Comparison of ENCODE assay signal across 18 cellular contexts in genomic region chr2:25957743-25958142, GRCh38. TPM values are rescaled to one million over a fixed set of nuclear protein-coding genes. Genes with fewer than 3 reads are reported as not detected.
DNase-seq lines count a peak whose midpoint lies in the region; ATAC-seq, FAIRE-seq and TF ChIP-seq lines count a peak whose summit lies in the region.
"Had no signal": no experiment of that assay in that cellular context is flagged by ENCODE, and none has a peak within 500 bp of the region (broad histone marks: within the 10 kb centered on the region; RNA-seq: fewer than 3 reads in every experiment).

No MANE protein-coding gene starts in this region.

- H3K79me1 ChIP-seq in IMR-90 (ENCODE audit: low read depth in 1 of 2, low read length in 2 of 2), result peaks cover 0 to 7% of the 10 kb centered on the region in 2 experiments; a peak in 2 of 4 replicates

- no peak for FAIRE-seq in A549 (lab: Jason Lieb, UNC)
- FAIRE-seq: GM19239, HTR-8/SVneo had no signal

- H3K27ac ChIP-seq in A549 (peak overlapping the region in 1 of 2 experiments; percentile 44; a peak in 3 of 6 replicates), IMR-90 (ENCODE audit: insufficient read depth, low read length) (no peak overlapping the region)
- H3K27ac ChIP-seq: C4-2B had no signal

- in situ Hi-C loops in IMR-90 (cut with MboI; ENCODE audit: low sequenced_read_pairs), result loop anchor here (25.0 kb wide), 1 partner anchor 380 kb away; the partner anchor contains the start of genes ADGRF3 and SELENOI

- H3K4me3 Mint-ChIP-seq in endothelial cell (ENCODE audit: unreplicated experiment), result peak overlapping the region; percentile 37
- H3K4me3 Mint-ChIP-seq in activated naive CD4-positive, alpha-beta T cell treated with anti-CD3 and anti-CD28 coated beads, Interleukin-2, amount 10 ng/mL, durations not matched to agents 7 days and 5 days, result no peak overlapping the region
- H3K4me3 Mint-ChIP-seq: CD8-positive, alpha-beta T cell; HFFc6 had no signal

- dilution Hi-C loops in IMR-90 (cut with HindIII; ENCODE audit: low sequenced_read_pairs, unreplicated experiment), result no loop called here

- no peak overlapping the region for H4K8ac ChIP-seq in IMR-90 (ENCODE audit: low read depth in 2 of 2, low read length in 2 of 2)

- CTCF ChIA-PET in A549 (lab: Yijun Ruan, JAX) (interaction anchor here (0.7 to 16.2 kb wide), 6 partner anchors 19 to 620 kb away, joined by 3 to 280 read pairs (median 7); no protein-coding TSS in a partner anchor), IMR-90 (lab: Yijun Ruan, JAX) (no interaction called here)
- CTCF ChIA-PET in activated naive CD4-positive, alpha-beta T cell treated with anti-CD3 and anti-CD28 coated beads, Interleukin-2, amount 10 ng/mL, durations not matched to agents 7 days and 5 days (lab: Charles Lee), result interaction anchor here (1.0 to 3.5 kb wide), 2 partner anchors 105 to 350 kb away, joined by 6 to 25 read pairs; no protein-coding TSS in a partner anchor

- intact Hi-C loops in IMR-90 (cut with micrococcal nuclease), result no loop called here

- no peak overlapping the region for H3K4ac ChIP-seq in IMR-90 (ENCODE audit: low read depth, low read length)

- no TSS peak for BruUV-seq in IMR-90 (replicated peaks; lab: Mats Ljungman, UMichigan)

- H3K4me3 ChIP-seq in A549 (no peak overlapping the region), IMR-90 (ENCODE audit: insufficient read depth, low read depth, low read length) (no peak overlapping the region)

- H2BK20ac ChIP-seq in IMR-90 (ENCODE audit: low read depth, low read length), result no peak overlapping the region

- no peak overlapping the region for H2BK120ac ChIP-seq in IMR-90 (ENCODE audit: low read depth, low read length)

- H4K20me1 ChIP-seq in IMR-90 (ENCODE audit: insufficient read depth, low read length), result no peaks in the 10 kb centered on the region; the same call in 1 of the 2 replicates

- H3K27ac Mint-ChIP-seq in endothelial cell (ENCODE audit: unreplicated experiment), result no peak overlapping the region
- H3K27ac Mint-ChIP-seq in activated naive CD4-positive, alpha-beta T cell treated with anti-CD3 and anti-CD28 coated beads, Interleukin-2, amount 10 ng/mL, durations not matched to agents 7 days and 5 days, result no peak overlapping the region
- H3K27ac Mint-ChIP-seq: CD8-positive, alpha-beta T cell; HFFc6 had no signal

- no peak overlapping the region for H2BK15ac ChIP-seq in IMR-90 (ENCODE audit: low read depth, low read length)

- H3K9ac ChIP-seq in IMR-90 (ENCODE audit: low read depth, low read length), result no peak overlapping the region

- peaks cover 8% of the 10 kb centered on the region for H3K27me3 Mint-ChIP-seq in endothelial cell (ENCODE audit: unreplicated experiment)
- no peaks in the 10 kb centered on the region for H3K27me3 Mint-ChIP-seq in activated naive CD4-positive, alpha-beta T cell treated with anti-CD3 and anti-CD28 coated beads, Interleukin-2, amount 10 ng/mL, durations not matched to agents 7 days and 5 days

- H3K36me3 Mint-ChIP-seq in endothelial cell (ENCODE audit: low read depth, unreplicated experiment), result peaks cover 16% of the 10 kb centered on the region
- no peaks in the 10 kb centered on the region for H3K36me3 Mint-ChIP-seq in activated naive CD4-positive, alpha-beta T cell treated with anti-CD3 and anti-CD28 coated beads, Interleukin-2, amount 10 ng/mL, durations not matched to agents 7 days and 5 days
- H3K36me3 Mint-ChIP-seq: CD8-positive, alpha-beta T cell had no signal

- H3K9me3 ChIP-seq in A549 (no peaks in the 10 kb centered on the region), IMR-90 (ENCODE audit: control insufficient read depth, insufficient read depth, low read length) (no peaks in the 10 kb centered on the region)
- H3K9me3 ChIP-seq: BE2C had no signal

- H3K18ac ChIP-seq in IMR-90 (ENCODE audit: low read depth, low read length), result no peak overlapping the region

- no peak for TF ChIP-seq RAD21 in A549 (conservative IDR thresholded peaks at IDR 0.05 in 1 of 2, IDR thresholded peaks at IDR 0.05 in 1 of 2)
- TF ChIP-seq RAD21 in IMR-90 (IDR thresholded peaks at IDR 0.05; ENCODE audit: low read length), result no peak

- H2AK5ac ChIP-seq in IMR-90 (ENCODE audit: low read depth, low read length), result no peak overlapping the region

- H3K23ac ChIP-seq in IMR-90 (ENCODE audit: low read depth, low read length), result no peak overlapping the region

- H4K5ac ChIP-seq in IMR-90 (ENCODE audit: low read depth, low read length), result no peak overlapping the region

- no peak overlapping the region for H2AFZ ChIP-seq in IMR-90 (replicated peaks; ENCODE audit: low read length, poor library complexity)

- 75% methylated on average over 10 of the region's 10 CpGs for WGBS in A549 (ENCODE audit: missing lambda C conversion rate)
- 95% methylated on average over 4 of the region's 10 CpGs; no CpG with 5 or more reads in 1 of the 2 experiments for whole genome bisulfite sequencing in IMR-90 (ENCODE audit: extremely low coverage in 2 of 2, insufficient read length in 1 of 2), 2 experiments

- H3K14ac ChIP-seq in IMR-90 (replicated peaks; ENCODE audit: low read depth, low read length), result no peak overlapping the region

- H3K4me2 ChIP-seq in A549 (no peak overlapping the region), IMR-90 (ENCODE audit: low read depth, low read length) (no peak overlapping the region)

- TF ChIP-seq CTCF in A549 (IDR thresholded peaks at IDR 0.05) (no peak), IMR-90 (conservative IDR thresholded peaks at IDR 0.05; ENCODE audit: low read depth, low read length) (no peak), endothelial cell (IDR thresholded peaks at IDR 0.05; ENCODE audit: unreplicated experiment) (no peak)

- no peak for TF ChIP-seq EP300 in A549 (IDR thresholded peaks at IDR 0.05)

- H2BK5ac ChIP-seq in IMR-90 (ENCODE audit: low read depth, low read length, poor library complexity, severe bottlenecking), result no peak overlapping the region

- ATAC-seq in A549 (peak; percentile 15 to 17; a peak in 3 of 6 replicates), IMR-90 (ENCODE audit: low read depth) (no peak), GM19455 (IDR thresholded peaks at IDR 0.05; ENCODE audit: unreplicated experiment) (no peak)
- ATAC-seq: CD8-positive, alpha-beta T cell had no signal

- no peak overlapping the region for H4K91ac ChIP-seq in IMR-90 (ENCODE audit: insufficient read depth, low read depth, low read length)

- POLR2A ChIA-PET in A549 (lab: Yijun Ruan, JAX), result no interaction called here
- POLR2A ChIA-PET in IMR-90 (lab: Charles Lee; ENCODE audit: unreplicated experiment), result no interaction called here

- peaks cover 4% of the 10 kb centered on the region; the same call in 1 of the 2 replicates for H3K9me1 ChIP-seq in IMR-90 (ENCODE audit: insufficient read depth, low read length)

- H3K27me3 ChIP-seq in IMR-90 (ENCODE audit: control insufficient read depth, insufficient read depth, low read length), result no peaks in the 10 kb centered on the region
- H3K27me3 ChIP-seq: BE2C had no signal

- no peaks in the 10 kb centered on the region for H3K9me3 Mint-ChIP-seq in endothelial cell (ENCODE audit: unreplicated experiment)
- no peaks in the 10 kb centered on the region for H3K9me3 Mint-ChIP-seq in activated naive CD4-positive, alpha-beta T cell treated with anti-CD3 and anti-CD28 coated beads, Interleukin-2, amount 10 ng/mL, durations not matched to agents 7 days and 5 days
- H3K9me3 Mint-ChIP-seq: CD8-positive, alpha-beta T cell; HFFc6 had no signal

- H3K4me1 ChIP-seq in A549, result peaks cover 48% of the 10 kb centered on the region
- H3K4me1 ChIP-seq in IMR-90 (ENCODE audit: control insufficient read depth, insufficient read depth, low read length), result peaks cover 2% of the 10 kb centered on the region
- H3K4me1 ChIP-seq: BE2C had no signal

- no peak overlapping the region for H3K56ac ChIP-seq in IMR-90 (ENCODE audit: extremely low read depth, insufficient read depth, low read length)

- peaks cover 16% of the 10 kb centered on the region; the same call in 1 of the 2 replicates for H3K36me3 ChIP-seq in IMR-90 (ENCODE audit: control insufficient read depth, insufficient read depth, low read length)
- H3K36me3 ChIP-seq: BE2C had no signal

- no peak for TF ChIP-seq POLR2A in A549 (IDR thresholded peaks at IDR 0.05; ENCODE audit: low read length)
- no peak for TF ChIP-seq POLR2A in IMR-90 (IDR thresholded peaks at IDR 0.05; ENCODE audit: low read depth, low read length)

- H3K4me1 Mint-ChIP-seq in endothelial cell (ENCODE audit: unreplicated experiment), result peaks cover 45% of the 10 kb centered on the region
- H3K4me1 Mint-ChIP-seq in activated naive CD4-positive, alpha-beta T cell treated with anti-CD3 and anti-CD28 coated beads, Interleukin-2, amount 10 ng/mL, durations not matched to agents 7 days and 5 days, result peaks cover 13% of the 10 kb centered on the region

- DNase-seq in A549 (ENCODE audit: low read depth in 1 of 2, low spot score in 1 of 2), result no peak
- DNase-seq in IMR-90, result no peak
- no peak for DNase-seq in endothelial cell (ENCODE audit: low spot score)
- peak; percentile 85 for DNase-seq in kidney tubule cell (ENCODE audit: low spot score)
- no peak for DNase-seq in activated naive CD4-positive, alpha-beta T cell treated with anti-CD3 and anti-CD28 coated beads, Interleukin-2, amount 10 ng/mL, durations not matched to agents 7 days and 5 days
- DNase-seq in activated effector memory CD4-positive, alpha-beta T cell treated with anti-CD3 and anti-CD28 coated beads, Interleukin-2, amount 50 U/mL, for 16 hours, result no peak
- DNase-seq: 8988T; BE2C; CD8-positive, alpha-beta T cell; COR-L47; DMS53; GF-D8; HCEC 1CT; HFFc6 had no signal

- H2AK9ac ChIP-seq in IMR-90 (replicated peaks; ENCODE audit: low read depth, low read length, poor library complexity), result peak overlapping the region; percentile 7

TF ChIP-seq in A549, 52 proteins besides CTCF, POLR2A, EP300 and RAD21 (continues in another document):
- no peak for TF ChIP-seq RARB (CRISPR knock-in tag; IDR thresholded peaks at IDR 0.05)
- no peak for TF ChIP-seq EHMT2 (IDR thresholded peaks at IDR 0.05; ENCODE audit: low read depth)
- no peak for TF ChIP-seq HEYL (CRISPR knock-in tag; IDR thresholded peaks at IDR 0.05)
- no peak for TF ChIP-seq POLR2AphosphoS2 (conservative IDR thresholded peaks at IDR 0.05; ENCODE audit: low read length)

TF ChIP-seq in IMR-90, 13 proteins besides CTCF, POLR2A, EP300 and RAD21 (continues in another document):
- no peak for TF ChIP-seq MAFK (IDR thresholded peaks at IDR 0.05; ENCODE audit: low read depth, low read length)

RNA-seq across cellular contexts. Expression of gene KIF3C, which starts 24.6 kb away (rescaled TPM):
- polyA plus RNA-seq in A549 (2011; rRNA removed) (17.1 and 20.1 TPM in 2 replicates), A549 (2017; fragmentation: RNase III; extraction: RNeasy Plus Mini Kit Qiagen cat#74134 plus additional on column Dnase treatment) (57.4 to 80.8 TPM (median 77.4 TPM) in 3 replicates), IMR-90 (2012; rRNA removed) (8.3 and 9.4 TPM in 2 replicates)
- polyA plus RNA-seq in A549 (2012; cell fraction: cytosol; rRNA removed), result 18.2 and 20.9 TPM in 2 replicates
- polyA plus RNA-seq in A549 (2012; cell fraction: nucleus; rRNA removed), result 20.5 and 20.6 TPM in 2 replicates
- polyA minus RNA-seq in A549 (2011; rRNA and poly(A)+ RNA removed), result 34.3 and 36.5 TPM in 2 replicates
- total RNA-seq in IMR-90 (2012; rRNA removed) (8.1 and 15.4 TPM in 2 replicates), endothelial cell (ENCODE audit: unreplicated experiment) (78.1 TPM)
- 6.1 and 8.3 TPM in 2 replicates for polyA plus RNA-seq in IMR-90 (2012; cell fraction: cytosol; rRNA removed)
- polyA plus RNA-seq in IMR-90 (2012; cell fraction: nucleus; rRNA removed; ENCODE audit: low replicate concordance), result 6.6 and 6.9 TPM in 2 replicates

Comparison
In these comparisons a context has a peak if more than half of its experiments do, and no peak if none do; other contexts are left out.
1. ATAC-seq: peak in A549 (2 of 2); none in IMR-90 (single experiment) and GM19455 (single experiment).